Comparison of ENCODE assay signal across 12 cellular contexts in the genomic region with DNA sequence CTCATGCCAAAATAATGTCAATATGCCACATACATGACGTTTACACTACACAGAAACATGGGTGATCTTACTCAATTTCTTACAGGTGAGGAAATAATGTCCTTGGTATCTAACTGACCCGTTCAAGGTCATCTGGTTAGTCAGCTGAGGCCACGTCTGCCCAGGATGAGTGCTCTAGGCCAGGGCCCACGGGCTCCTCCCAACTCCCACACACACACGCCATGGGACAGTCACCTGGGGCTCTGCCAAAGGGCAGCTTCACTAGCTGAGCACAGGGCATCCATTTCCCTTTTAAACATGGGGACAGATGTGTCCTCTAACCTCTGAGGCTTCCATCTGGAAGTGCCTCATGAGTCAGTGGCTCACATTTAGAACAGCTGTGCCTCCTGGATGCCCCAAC.
DNase-seq lines count a peak whose midpoint lies in the region; TF ChIP-seq lines count a peak whose summit lies in the region.
"Had no signal": no experiment of that assay in that cellular context is flagged by ENCODE, and none has a peak within 500 bp of the region (broad histone marks: within the 10 kb centered on the region; RNA-seq: fewer than 3 reads in every experiment).

No MANE protein-coding gene starts in this region.

- CTCF ChIA-PET in BJ (lab: Yijun Ruan, JAX): interaction anchor here (1.6 kb wide), 1 partner anchor 22 kb away, joined by 4 read pairs; no protein-coding TSS in a partner anchor

- H3K79me2 ChIP-seq in osteoblast (ENCODE audit: insufficient read depth, low read length) (peaks cover 6% of the 10 kb centered on the region), Karpas-422 (ENCODE audit: low read length) (peaks cover 82% of the 10 kb centered on the region)

- no peak overlapping the region for H3K4me3 ChIP-seq in BJ (ENCODE audit: low read depth, low read length)
- no peak overlapping the region for H3K4me3 ChIP-seq in osteoblast (ENCODE audit: insufficient read depth, low read length)
- no peak overlapping the region for H3K4me3 ChIP-seq in Karpas-422 (ENCODE audit: low read length)
- H3K4me3 ChIP-seq: cardiac muscle cell had no signal

- H3K9me3 ChIP-seq in osteoblast (ENCODE audit: low read depth, low read length) (no peaks in the 10 kb centered on the region), Karpas-422 (ENCODE audit: low read length) (no peaks in the 10 kb centered on the region)
- H3K9me3 ChIP-seq: Caco-2 had no signal

- H3K27ac ChIP-seq in osteoblast (ENCODE audit: low read depth, low read length) (peak overlapping the region; percentile 58), Karpas-422 (ENCODE audit: low read length) (no peak overlapping the region)
- H3K27ac ChIP-seq: cardiac muscle cell had no signal

- H3K9me2 ChIP-seq in Karpas-422 (replicated peaks; ENCODE audit: insufficient read depth, low read length): no peaks in the 10 kb centered on the region

- no peak for TF ChIP-seq CTCF in BJ (IDR thresholded peaks at IDR 0.05; ENCODE audit: insufficient read depth, low read depth, low read length)
- no peak for TF ChIP-seq CTCF in osteoblast (IDR thresholded peaks at IDR 0.05; ENCODE audit: extremely low read depth, low read depth, low read length)
- no peak for TF ChIP-seq CTCF in GM10266 (IDR thresholded peaks at IDR 0.05; ENCODE audit: control insufficient read depth, insufficient read depth, low read depth, missing control alignments)

- H3K36me3 ChIP-seq in BJ (ENCODE audit: control insufficient read depth, insufficient read depth, low read length) (peaks cover 17% of the 10 kb centered on the region), osteoblast (ENCODE audit: insufficient read depth, low read length) (peaks cover 4% of the 10 kb centered on the region), Karpas-422 (ENCODE audit: insufficient read depth, low read length) (no peaks in the 10 kb centered on the region)
- H3K36me3 ChIP-seq: cardiac muscle cell had no signal

- POLR2A ChIA-PET in BJ (lab: Charles Lee): no interaction called here

- no peak overlapping the region for H3K4me2 ChIP-seq in osteoblast (ENCODE audit: insufficient read depth, low read length)
- no peak overlapping the region for H3K4me2 ChIP-seq in Karpas-422 (ENCODE audit: low read depth, low read length, poor library complexity, severe bottlenecking)

- H3K27me3 ChIP-seq in BJ (ENCODE audit: control insufficient read depth, insufficient read depth, low read length) (no peaks in the 10 kb centered on the region), osteoblast (ENCODE audit: insufficient read depth, low read length) (no peaks in the 10 kb centered on the region), Karpas-422 (ENCODE audit: low read length) (no peaks in the 10 kb centered on the region)

- peaks cover 21% of the 10 kb centered on the region for H4K20me1 ChIP-seq in osteoblast (ENCODE audit: insufficient read depth, low read length)
- no peaks in the 10 kb centered on the region for H4K20me1 ChIP-seq in Karpas-422 (ENCODE audit: insufficient read depth, low read depth, low read length)

- no peak overlapping the region for H3K9ac ChIP-seq in Karpas-422 (ENCODE audit: low read length)

- H2AFZ ChIP-seq in osteoblast (ENCODE audit: low read length): no peak overlapping the region
- H2AFZ ChIP-seq in Karpas-422 (ENCODE audit: low read length): no peak overlapping the region

- DNase-seq in BJ (ENCODE audit: low read depth): peak; percentile 89
- DNase-seq in NCI-H2171 (lab: John Stamatoyannopoulos, UW): peak; percentile 62
- peak; percentile 77 for DNase-seq in fibroblast of peridontal ligament (ENCODE audit: extremely low read depth)
- peak; percentile 96 for DNase-seq in osteoblast (ENCODE audit: insufficient read length, low spot score, missing footprints)
- DNase-seq in GM10266 (ENCODE audit: extremely low spot score): no peak
- no peak for DNase-seq in Karpas-422
- DNase-seq in globus pallidus (ENCODE audit: low spot score): no peak
- no peak for DNase-seq in islet precursor cell
- DNase-seq: activated CD4-positive, alpha-beta T cell treated with anti-CD3 and anti-CD28 coated beads for 4 hours; Caco-2; NCI-H446 had no signal

- H3K4me1 ChIP-seq in osteoblast (ENCODE audit: insufficient read depth, low read length): peaks cover 48% of the 10 kb centered on the region
- H3K4me1 ChIP-seq in Karpas-422 (ENCODE audit: low read length): no peaks in the 10 kb centered on the region

Comparison
In these comparisons a context has a peak if more than half of its experiments do, and no peak if none do; other contexts are left out.
1. DNase-seq: peak in BJ (single experiment), NCI-H2171 (single experiment), fibroblast of peridontal ligament (single experiment) and osteoblast (single experiment); none in GM10266 (single experiment), Karpas-422 (single experiment), globus pallidus (single experiment) and islet precursor cell (single experiment).